ENCODE assay signal across 8 cellular contexts in the genomic region with DNA sequence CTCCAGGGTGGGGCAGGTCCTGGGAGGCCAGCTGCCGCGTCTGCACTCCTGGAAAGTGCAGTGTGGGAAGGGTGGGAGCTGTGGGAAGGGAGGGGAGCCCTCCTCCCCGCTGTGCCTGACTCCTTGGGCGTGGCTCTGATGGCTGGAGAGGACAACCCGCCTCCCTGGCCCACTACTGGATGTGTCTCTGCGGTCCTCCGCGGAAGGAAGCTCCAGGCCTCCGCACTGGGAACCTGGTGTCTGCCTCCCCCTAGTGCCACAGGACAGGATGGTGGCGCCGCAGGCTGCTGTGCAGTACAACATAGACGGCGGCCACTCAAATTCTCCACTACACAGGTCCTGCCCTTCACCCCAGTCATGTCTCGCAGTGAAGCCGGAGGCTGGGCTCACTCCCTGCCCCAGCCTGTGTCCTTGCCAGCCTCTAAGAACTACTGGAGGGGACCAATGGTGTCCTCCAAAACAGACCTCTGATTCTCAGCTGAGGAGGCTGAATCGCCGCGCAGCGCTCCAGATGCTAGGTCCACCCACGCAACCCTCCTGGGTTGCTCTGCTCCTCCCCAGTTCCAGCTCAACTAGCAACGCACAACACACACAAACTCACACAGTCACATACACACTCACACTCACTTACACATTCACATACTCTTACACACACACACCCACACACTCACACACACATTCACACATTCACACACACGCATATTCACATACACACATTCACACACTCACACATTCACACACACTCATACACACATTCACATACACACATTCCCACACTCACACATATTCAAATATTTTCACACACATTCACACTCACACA. TPM values are rescaled to one million over a fixed set of nuclear protein-coding genes. Genes with fewer than 3 reads are reported as not detected.
DNase-seq lines count a peak whose midpoint lies in the region; ATAC-seq and TF ChIP-seq lines count a peak whose summit lies in the region.

No MANE protein-coding gene starts in this region.

- intact Hi-C loops in activated T-helper 1 cell treated with anti-CD3 and anti-CD28 coated beads, Interleukin-12 subunit alpha, Interleukin-12 subunit beta, Interleukin-2, Interleukin-4 antibody, amounts not matched to agents 30 ng/mL and 10 ng/mL and 1 ng/mL, durations not matched to agents 14 hours and 24 hours and 36 hours (cut with micrococcal nuclease), result loop anchor here (5.0 kb wide), 2 partner anchors 33 to 363 kb away; no protein-coding TSS in a partner anchor
- intact Hi-C loops in ovary (cut with DNase I), result loop anchor here in 3 of 4 donors (5.0 to 10.0 kb wide), 3 partner anchors 243 to 385 kb away; no protein-coding TSS in a partner anchor

- ATAC-seq in gastroesophageal sphincter (peak; percentile 80), GM19328 (IDR thresholded peaks at IDR 0.05; ENCODE audit: unreplicated experiment) (no peak), GM21786 (IDR thresholded peaks at IDR 0.05; ENCODE audit: unreplicated experiment) (no peak)

- peaks cover 50% of the 10 kb centered on the region for H3K4me1 Mint-ChIP-seq in activated T-helper 1 cell treated with anti-CD3 and anti-CD28 coated beads, Interleukin-12 subunit alpha, Interleukin-12 subunit beta, Interleukin-2, Interleukin-4 antibody, amounts not matched to agents 30 ng/mL and 10 ng/mL and 1 ng/mL, durations not matched to agents 14 hours and 24 hours and 36 hours (ENCODE audit: low read depth)

- no peak overlapping the region for H3K4me3 ChIP-seq in HFF-Myc (replicated peaks; ENCODE audit: low read depth, low read length)
- no peak overlapping the region for H3K4me3 ChIP-seq in gastroesophageal sphincter
- H3K4me3 ChIP-seq in ovary, result no peak overlapping the region

- peak overlapping the region; percentile 19 for H3K4me3 Mint-ChIP-seq in activated T-helper 1 cell treated with anti-CD3 and anti-CD28 coated beads, Interleukin-12 subunit alpha, Interleukin-12 subunit beta, Interleukin-2, Interleukin-4 antibody, amounts not matched to agents 30 ng/mL and 10 ng/mL and 1 ng/mL, durations not matched to agents 14 hours and 24 hours and 36 hours

- peak overlapping the region; percentile 19 for H3K27ac Mint-ChIP-seq in activated T-helper 1 cell treated with anti-CD3 and anti-CD28 coated beads, Interleukin-12 subunit alpha, Interleukin-12 subunit beta, Interleukin-2, Interleukin-4 antibody, amounts not matched to agents 30 ng/mL and 10 ng/mL and 1 ng/mL, durations not matched to agents 14 hours and 24 hours and 36 hours

- H3K36me3 ChIP-seq in gastroesophageal sphincter (no peaks in the 10 kb centered on the region), ovary (no peaks in the 10 kb centered on the region)

- peaks cover 40% of the 10 kb centered on the region for H3K27me3 ChIP-seq in gastroesophageal sphincter
- no peaks in the 10 kb centered on the region for H3K27me3 ChIP-seq in ovary

- H3K9me3 ChIP-seq in gastroesophageal sphincter (no peaks in the 10 kb centered on the region), ovary (no peaks in the 10 kb centered on the region)

- peak; percentile 25 for TF ChIP-seq CTCF in HFF-Myc (IDR thresholded peaks at IDR 0.05; ENCODE audit: low read depth, low read length, missing control alignments)
- TF ChIP-seq CTCF in gastroesophageal sphincter (IDR thresholded peaks at IDR 0.05), result peak in 3 of 4 experiments; percentile 50 to 64 (median 50)
- peak in 1 of 3 donors; percentile 39 for TF ChIP-seq CTCF in ovary (IDR thresholded peaks at IDR 0.05)

- H3K4me1 ChIP-seq in gastroesophageal sphincter (peaks cover 0 to 20% (median 0%) of the 10 kb centered on the region in 3 donors), ovary (ENCODE audit: insufficient read depth) (peaks cover 4% of the 10 kb centered on the region)

- H3K36me3 Mint-ChIP-seq in activated T-helper 1 cell treated with anti-CD3 and anti-CD28 coated beads, Interleukin-12 subunit alpha, Interleukin-12 subunit beta, Interleukin-2, Interleukin-4 antibody, amounts not matched to agents 30 ng/mL and 10 ng/mL and 1 ng/mL, durations not matched to agents 14 hours and 24 hours and 36 hours (ENCODE audit: low read depth), result no peaks in the 10 kb centered on the region

- 38 to 59% methylated on average over 7 to 11 of the region's 22 CpGs for WGBS in gastroesophageal sphincter (ENCODE audit: low coverage in 1 of 2), 2 donors
- 15 to 33% (median 19%) methylated on average over 21 to 22 of the region's 22 CpGs for WGBS in ovary, 3 donors

- TF ChIP-seq EP300 in gastroesophageal sphincter (IDR thresholded peaks at IDR 0.05) (no peak), ovary (IDR thresholded peaks at IDR 0.05) (no peak)

- DNase-seq in COLO829 (ENCODE audit: low spot score), result peak; percentile 47
- no peak for DNase-seq in HFF-Myc (ENCODE audit: extremely low read depth, low read depth)
- DNase-seq in NCI-H82 (lab: John Stamatoyannopoulos, UW), result peak; percentile 89
- no peak for DNase-seq in activated T-helper 1 cell treated with anti-CD3 and anti-CD28 coated beads, Interleukin-12 subunit alpha, Interleukin-12 subunit beta, Interleukin-2, Interleukin-4 antibody, amounts not matched to agents 30 ng/mL and 10 ng/mL and 1 ng/mL, durations not matched to agents 14 hours and 24 hours and 36 hours (ENCODE audit: low spot score)
- DNase-seq in ovary, result peak; percentile 36 to 71 (median 61)

- H3K27ac ChIP-seq in gastroesophageal sphincter (peak overlapping the region in 3 of 4 donors; percentile 54 to 65 (median 55)), ovary (no peak overlapping the region)

- no peak for TF ChIP-seq POLR2A in gastroesophageal sphincter (IDR thresholded peaks at IDR 0.05)
- no peak for TF ChIP-seq POLR2A in ovary (IDR thresholded peaks at IDR 0.05)

- no peaks in the 10 kb centered on the region for H3K9me3 Mint-ChIP-seq in activated T-helper 1 cell treated with anti-CD3 and anti-CD28 coated beads, Interleukin-12 subunit alpha, Interleukin-12 subunit beta, Interleukin-2, Interleukin-4 antibody, amounts not matched to agents 30 ng/mL and 10 ng/mL and 1 ng/mL, durations not matched to agents 14 hours and 24 hours and 36 hours

- H3K27me3 Mint-ChIP-seq in activated T-helper 1 cell treated with anti-CD3 and anti-CD28 coated beads, Interleukin-12 subunit alpha, Interleukin-12 subunit beta, Interleukin-2, Interleukin-4 antibody, amounts not matched to agents 30 ng/mL and 10 ng/mL and 1 ng/mL, durations not matched to agents 14 hours and 24 hours and 36 hours (ENCODE audit: insufficient read depth), result peaks cover 1% of the 10 kb centered on the region

RNA-seq across cellular contexts. Expression of a gene that starts 12.4 kb away (rescaled TPM):
- not detected in 2 replicates for total RNA-seq in activated T-helper 1 cell treated with anti-CD3 and anti-CD28 coated beads, Interleukin-12 subunit alpha, Interleukin-12 subunit beta, Interleukin-2, Interleukin-4 antibody, amounts not matched to agents 30 ng/mL and 10 ng/mL and 1 ng/mL, durations not matched to agents 14 hours and 24 hours and 36 hours
- 1 to 10 TPM in 1 of 4 donors, under 1 TPM in 3; 0.35 to 2.5 (median 0.73) TPM for total RNA-seq in gastroesophageal sphincter
- total RNA-seq in ovary, result 10 to 100 TPM in 5 of 7 donors, 1 to 10 TPM in 2; 2.3 to 16.5 (median 12.7) TPM
- polyA plus RNA-seq in ovary, result 1 to 10 TPM in 1 of 2 donors, under 1 TPM in 1; 0.77 to 2.2 TPM

RNA-seq across cellular contexts. Expression of a gene that starts 15.1 kb away (rescaled TPM):
- total RNA-seq in activated T-helper 1 cell treated with anti-CD3 and anti-CD28 coated beads, Interleukin-12 subunit alpha, Interleukin-12 subunit beta, Interleukin-2, Interleukin-4 antibody, amounts not matched to agents 30 ng/mL and 10 ng/mL and 1 ng/mL, durations not matched to agents 14 hours and 24 hours and 36 hours, result 3.4 and 3.6 TPM in 2 replicates
- total RNA-seq in gastroesophageal sphincter, result 1 to 10 TPM in 2 of 4 donors, under 1 TPM in 2; 0.50 to 3.0 (median 1.2) TPM
- 10 to 100 TPM in 5 of 7 donors, 1 to 10 TPM in 2; 3.2 to 23.1 (median 14.7) TPM for total RNA-seq in ovary
- 1 to 10 TPM; 1.7 to 5.0 TPM for polyA plus RNA-seq in ovary

Comparison
In these comparisons a context has a peak if more than half of its experiments do, and no peak if none do; other contexts are left out.
1. DNase-seq: peak in COLO829 (single experiment), NCI-H82 (single experiment) and ovary (5 of 5); none in HFF-Myc (single experiment) and activated T-helper 1 cell treated with anti-CD3 and anti-CD28 coated beads, Interleukin-12 subunit alpha, Interleukin-12 subunit beta, Interleukin-2, Interleukin-4 antibody, amounts not matched to agents 30 ng/mL and 10 ng/mL and 1 ng/mL, durations not matched to agents 14 hours and 24 hours and 36 hours (single experiment).
2. H3K27ac ChIP-seq: peak in gastroesophageal sphincter (3 of 4); none in ovary (0 of 2).